ENCODE assay signal across 7 cellular contexts in genomic region chr3:22381564-22381963, GRCh38.
DNase-seq lines count a peak whose midpoint lies in the region; ATAC-seq and TF ChIP-seq lines count a peak whose summit lies in the region.
"Not testable (repeated sequence)": the region's sequence is repeated elsewhere in the genome, so short reads cannot be mapped to it uniquely, and the experiment has no call there.

No MANE protein-coding gene starts in this region.

- not testable (repeated sequence) for H3K4me1 Mint-ChIP-seq in activated CD8-positive, alpha-beta memory T cell treated with anti-CD3 and anti-CD28 coated beads, Interleukin-2, amount 10 ng/mL, durations not matched to agents 7 days and 5 days; activated naive CD8-positive, alpha-beta T cell treated with anti-CD3 and anti-CD28 coated beads for 36 hours; natural killer cell

- not testable (repeated sequence) for H3K27me3 Mint-ChIP-seq in activated CD8-positive, alpha-beta memory T cell treated with anti-CD3 and anti-CD28 coated beads, Interleukin-2, amount 10 ng/mL, durations not matched to agents 7 days and 5 days; activated naive CD8-positive, alpha-beta T cell treated with anti-CD3 and anti-CD28 coated beads for 36 hours; natural killer cell (ENCODE audit: low read depth in 2 of 2)

- not testable (repeated sequence) for H3K4me3 Mint-ChIP-seq in activated CD8-positive, alpha-beta memory T cell treated with anti-CD3 and anti-CD28 coated beads, Interleukin-2, amount 10 ng/mL, durations not matched to agents 7 days and 5 days
- peak overlapping the region; percentile 42 for H3K4me3 Mint-ChIP-seq in activated naive CD8-positive, alpha-beta T cell treated with anti-CD3 and anti-CD28 coated beads for 36 hours
- peak overlapping the region; percentile 58 for H3K4me3 Mint-ChIP-seq in natural killer cell

- intact Hi-C loops in head of caudate nucleus (cut with DNase I); natural killer cell (cut with micrococcal nuclease): not testable (repeated sequence)

- not testable (repeated sequence) for H3K9me3 Mint-ChIP-seq in activated CD8-positive, alpha-beta memory T cell treated with anti-CD3 and anti-CD28 coated beads, Interleukin-2, amount 10 ng/mL, durations not matched to agents 7 days and 5 days (ENCODE audit: low read depth); activated naive CD8-positive, alpha-beta T cell treated with anti-CD3 and anti-CD28 coated beads for 36 hours
- H3K9me3 Mint-ChIP-seq in natural killer cell = peaks cover 7 to 14% of the 10 kb centered on the region in 2 donors

- DNase-seq in GM12865 (ENCODE audit: low read depth) (peak; percentile 4), T-helper 1 cell (peak in 4 of 5 donors; percentile 12 to 19 (median 16)), head of caudate nucleus (peak in 27 of 42 donors; percentile 2 to 50 (median 16))
- peak; percentile 43 for DNase-seq in activated CD8-positive, alpha-beta memory T cell treated with anti-CD3 and anti-CD28 coated beads, Interleukin-2, amount 10 ng/mL, durations not matched to agents 7 days and 5 days
- peak; percentile 6 for DNase-seq in activated naive CD8-positive, alpha-beta T cell treated with anti-CD3 and anti-CD28 coated beads for 36 hours
- not testable (repeated sequence) for DNase-seq in natural killer cell
- peak; percentile 1 for DNase-seq in stimulated activated CD4-positive, alpha-beta T cell treated with anti-CD3 and anti-CD28 coated beads, Interleukin-2, amount 100 ng/mL, for 4 hours (ENCODE audit: low read depth)

- not testable (repeated sequence) for H3K27ac Mint-ChIP-seq in activated CD8-positive, alpha-beta memory T cell treated with anti-CD3 and anti-CD28 coated beads, Interleukin-2, amount 10 ng/mL, durations not matched to agents 7 days and 5 days; natural killer cell
- H3K27ac Mint-ChIP-seq in activated naive CD8-positive, alpha-beta T cell treated with anti-CD3 and anti-CD28 coated beads for 36 hours = peak overlapping the region; percentile 25

- CTCF ChIA-PET in activated CD8-positive, alpha-beta memory T cell treated with anti-CD3 and anti-CD28 coated beads, Interleukin-2, amount 10 ng/mL, durations not matched to agents 7 days and 5 days (lab: Charles Lee) = not testable (repeated sequence)

- TF ChIP-seq CTCF in GM12865 (IDR thresholded peaks at IDR 0.05; ENCODE audit: insufficient read depth, low read depth, low read length, missing control alignments); natural killer cell (IDR thresholded peaks at IDR 0.05): not testable (repeated sequence)

- H3K4me3 ChIP-seq in GM12865 (ENCODE audit: low read depth, low read length) = not testable (repeated sequence)

- ATAC-seq in activated CD8-positive, alpha-beta memory T cell treated with anti-CD3 and anti-CD28 coated beads, Interleukin-2, amount 10 ng/mL, durations not matched to agents 7 days and 5 days; natural killer cell: not testable (repeated sequence)

- not testable (repeated sequence) for H3K36me3 Mint-ChIP-seq in activated CD8-positive, alpha-beta memory T cell treated with anti-CD3 and anti-CD28 coated beads, Interleukin-2, amount 10 ng/mL, durations not matched to agents 7 days and 5 days; activated naive CD8-positive, alpha-beta T cell treated with anti-CD3 and anti-CD28 coated beads for 36 hours; natural killer cell
